In the genomic region with DNA sequence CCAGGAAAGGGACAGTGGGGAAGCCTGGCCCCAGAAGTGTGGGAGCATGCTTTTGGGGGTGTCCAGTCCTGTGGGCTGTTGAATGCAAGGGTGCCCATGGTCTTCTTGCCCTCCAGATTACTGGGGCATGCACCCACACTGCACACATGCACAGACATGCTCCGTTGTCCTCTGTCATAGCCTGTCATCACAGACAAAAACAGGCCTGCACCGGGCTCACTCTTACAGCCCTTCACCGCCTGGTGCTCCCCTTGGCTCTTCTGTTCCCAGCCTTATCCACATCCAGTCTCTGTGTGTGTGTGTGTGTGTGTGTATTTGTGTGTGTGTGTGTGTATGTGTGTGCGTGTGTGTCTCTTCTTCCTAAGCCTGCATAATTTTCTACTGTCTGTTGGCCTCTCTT, we compare ENCODE assay signal across 2 cellular contexts.
TF ChIP-seq lines count a peak whose summit lies in the region.

No MANE protein-coding gene starts in this region.

TF ChIP-seq in SK-N-SH treated with all-trans-retinoic acid at 6 μM for 48 hours, 23 proteins besides CTCF, POLR2A, EP300 and RAD21 (continued from another document):
- TF ChIP-seq CSRNP3 (CRISPR knock-in tag; IDR thresholded peaks at IDR 0.05) (no peak), ZFP3 (CRISPR knock-in tag; IDR thresholded peaks at IDR 0.05) (no peak), ZNF565 (CRISPR knock-in tag; conservative IDR thresholded peaks at IDR 0.05; ENCODE audit: low read depth) (no peak), ZFP30 (CRISPR knock-in tag; IDR thresholded peaks at IDR 0.05) (no peak), POU6F1 (CRISPR knock-in tag; IDR thresholded peaks at IDR 0.05; ENCODE audit: borderline replicate concordance, low read depth) (no peak)
- TF ChIP-seq, protein P1, sequence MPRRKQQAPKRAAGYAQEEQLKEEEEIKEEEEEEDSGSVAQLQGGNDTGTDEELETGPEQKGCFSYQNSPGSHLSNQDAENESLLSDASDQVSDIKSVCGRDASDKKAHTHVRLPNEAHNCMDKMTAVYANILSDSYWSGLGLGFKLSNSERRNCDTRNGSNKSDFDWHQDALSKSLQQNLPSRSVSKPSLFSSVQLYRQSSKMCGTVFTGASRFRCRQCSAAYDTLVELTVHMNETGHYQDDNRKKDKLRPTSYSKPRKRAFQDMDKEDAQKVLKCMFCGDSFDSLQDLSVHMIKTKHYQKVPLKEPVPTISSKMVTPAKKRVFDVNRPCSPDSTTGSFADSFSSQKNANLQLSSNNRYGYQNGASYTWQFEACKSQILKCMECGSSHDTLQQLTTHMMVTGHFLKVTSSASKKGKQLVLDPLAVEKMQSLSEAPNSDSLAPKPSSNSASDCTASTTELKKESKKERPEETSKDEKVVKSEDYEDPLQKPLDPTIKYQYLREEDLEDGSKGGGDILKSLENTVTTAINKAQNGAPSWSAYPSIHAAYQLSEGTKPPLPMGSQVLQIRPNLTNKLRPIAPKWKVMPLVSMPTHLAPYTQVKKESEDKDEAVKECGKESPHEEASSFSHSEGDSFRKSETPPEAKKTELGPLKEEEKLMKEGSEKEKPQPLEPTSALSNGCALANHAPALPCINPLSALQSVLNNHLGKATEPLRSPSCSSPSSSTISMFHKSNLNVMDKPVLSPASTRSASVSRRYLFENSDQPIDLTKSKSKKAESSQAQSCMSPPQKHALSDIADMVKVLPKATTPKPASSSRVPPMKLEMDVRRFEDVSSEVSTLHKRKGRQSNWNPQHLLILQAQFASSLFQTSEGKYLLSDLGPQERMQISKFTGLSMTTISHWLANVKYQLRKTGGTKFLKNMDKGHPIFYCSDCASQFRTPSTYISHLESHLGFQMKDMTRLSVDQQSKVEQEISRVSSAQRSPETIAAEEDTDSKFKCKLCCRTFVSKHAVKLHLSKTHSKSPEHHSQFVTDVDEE (CRISPR knock-in tag; IDR thresholded peaks at IDR 0.05): no peak

TF ChIP-seq in SK-N-SH, 30 proteins besides CTCF, POLR2A, EP300 and RAD21 (continued from another document):
- TF ChIP-seq, protein P2, sequence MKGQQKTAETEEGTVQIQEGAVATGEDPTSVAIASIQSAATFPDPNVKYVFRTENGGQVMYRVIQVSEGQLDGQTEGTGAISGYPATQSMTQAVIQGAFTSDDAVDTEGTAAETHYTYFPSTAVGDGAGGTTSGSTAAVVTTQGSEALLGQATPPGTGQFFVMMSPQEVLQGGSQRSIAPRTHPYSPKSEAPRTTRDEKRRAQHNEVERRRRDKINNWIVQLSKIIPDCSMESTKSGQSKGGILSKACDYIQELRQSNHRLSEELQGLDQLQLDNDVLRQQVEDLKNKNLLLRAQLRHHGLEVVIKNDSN (IDR thresholded peaks at IDR 0.05; ENCODE audit: borderline replicate concordance, low read depth): no peak
- no peak for TF ChIP-seq SIN3A (IDR thresholded peaks at IDR 0.05; ENCODE audit: borderline replicate concordance, low read depth, low read length)
- no peak for TF ChIP-seq MEF2A (IDR thresholded peaks at IDR 0.05; ENCODE audit: borderline replicate concordance, low read depth)
- no peak for TF ChIP-seq MXI1 (IDR thresholded peaks at IDR 0.05; ENCODE audit: low read depth, low read length)
